In the genomic region with DNA sequence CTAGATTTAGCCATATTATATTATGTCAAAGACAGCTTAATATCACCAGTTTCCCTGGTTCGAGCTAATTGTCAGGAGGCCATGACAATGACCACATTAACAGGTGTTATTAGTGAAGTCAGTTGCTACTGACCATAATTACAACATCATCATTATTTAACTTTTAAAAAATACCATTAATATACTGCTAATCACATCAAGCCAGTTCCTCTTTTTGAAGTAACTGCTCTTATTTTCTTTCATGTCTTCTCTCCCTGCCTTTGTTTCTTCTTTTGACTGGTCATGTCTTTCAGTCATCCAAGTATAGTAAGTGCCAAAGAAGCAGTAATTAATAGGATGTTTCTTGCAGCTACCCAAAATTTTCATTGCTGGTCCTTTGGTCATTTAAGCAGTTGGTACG, we compare ENCODE assay signal across 23 cellular contexts.
"Had no signal": no experiment of that assay in that cellular context is flagged by ENCODE, and none has a peak within 500 bp of the region (broad histone marks: within the 10 kb centered on the region; RNA-seq: fewer than 3 reads in every experiment).

No MANE protein-coding gene starts in this region.

- H3K4me1 ChIP-seq: thyroid gland had no signal

- H3K36me3 ChIP-seq: left lung, lower lobe of right lung, neutrophil, suprapubic skin, thyroid gland, upper lobe of left lung, vagina had no signal

- H3K4me3 ChIP-seq: coronary artery, left lung, lower lobe of right lung, suprapubic skin, thyroid gland, upper lobe of left lung, vagina had no signal

- H3K9me3 ChIP-seq: left lung, lower lobe of right lung, neutrophil, suprapubic skin, thyroid gland, upper lobe of left lung, vagina had no signal

- ATAC-seq: left lung; lower lobe of right lung; naive thymus-derived CD4-positive, alpha-beta T cell; right cardiac atrium; stimulated activated effector memory CD8-positive, alpha-beta T cell treated with anti-CD3 and anti-CD28 coated beads, Interleukin-12 subunit alpha, Interleukin-12 subunit beta, amount 100 ng/mL, for 72 hours; stimulated activated naive CD8-positive, alpha-beta T cell treated with anti-CD3 and anti-CD28 coated beads, Interleukin-15, Interleukin-2, amounts not matched to agents 100 U/mL and 50 U/mL, for 24 hours had no signal

- H3K27me3 ChIP-seq: left lung, suprapubic skin, thyroid gland, upper lobe of left lung, vagina had no signal

- FAIRE-seq: endothelial cell of umbilical vein had no signal

- H3K27ac ChIP-seq: left lung, lower lobe of right lung, neutrophil, thyroid gland, vagina had no signal

- DNase-seq: effector CD4-positive, alpha-beta T cell; endodermal cell; erythroblast; foreskin melanocyte; islet precursor cell; left lung; lower lobe of right lung; mesendoderm; naive thymus-derived CD4-positive, alpha-beta T cell; nephron progenitor cell; posterior cingulate gyrus; right cardiac atrium; stimulated activated CD4-positive, alpha-beta T cell treated with anti-CD3 and anti-CD28 coated beads, Interleukin-4, amount 100 ng/mL, for 1 hour; stimulated activated CD8-positive, alpha-beta memory T cell treated with anti-CD3 and anti-CD28 coated beads, Interleukin-4, amount 100 ng/mL, for 48 hours; stimulated activated naive CD8-positive, alpha-beta T cell treated with anti-CD3 and anti-CD28 coated beads, Interleukin-15, Interleukin-2, amounts not matched to agents 100 U/mL and 50 U/mL, for 24 hours; thyroid gland; upper lobe of left lung had no signal
